1 cellular context compared by ENCODE assay signal in genomic region chr2:27171351-27171848, GRCh38.
TF ChIP-seq lines count a peak whose summit lies in the region.

No MANE protein-coding gene starts in this region.

TF ChIP-seq in WTC11, 78 proteins besides CTCF, POLR2A, EP300 and RAD21 (continued from another document):
- peak; percentile 97 for TF ChIP-seq GABPB1 (CRISPR knock-in tag; IDR thresholded peaks at IDR 0.05)
